In genomic region chr13:65964672-65965071, GRCh38 we compare ENCODE assay signal across 23 cellular contexts.
"Had no signal": no experiment of that assay in that cellular context is flagged by ENCODE, and none has a peak within 500 bp of the region (broad histone marks: within the 10 kb centered on the region; RNA-seq: fewer than 3 reads in every experiment).

No MANE protein-coding gene starts in this region.

- H3K36me3 ChIP-seq: colonic mucosa, gastroesophageal sphincter, heart right ventricle, neural progenitor cell, right atrium auricular region, thyroid gland had no signal

- H3K27ac ChIP-seq: colonic mucosa, gastroesophageal sphincter, heart right ventricle, neural progenitor cell, right atrium auricular region, thyroid gland had no signal

- H3K9ac ChIP-seq: neural progenitor cell had no signal

- H3K4me3 ChIP-seq: colonic mucosa, gastroesophageal sphincter, heart right ventricle, mucosa of descending colon, neural progenitor cell, right atrium auricular region, thyroid gland had no signal

- H3K27me3 ChIP-seq: colonic mucosa, gastroesophageal sphincter, heart right ventricle, neural progenitor cell, right atrium auricular region, thyroid gland had no signal

- ATAC-seq: activated CD8-positive, alpha-beta memory T cell treated with anti-CD3 and anti-CD28 coated beads, Interleukin-2, amount 10 ng/mL, durations not matched to agents 7 days and 5 days; activated T-helper 17 cell treated with anti-CD3 and anti-CD28 coated beads, Interleukin-2, amount 50 U/mL, for 72 hours; gastroesophageal sphincter; heart right ventricle; mucosa of descending colon had no signal

- H3K4me2 ChIP-seq: neural progenitor cell had no signal

- H2AFZ ChIP-seq: neural progenitor cell had no signal

- DNase-seq: activated CD4-positive, alpha-beta memory T cell treated with anti-CD3 and anti-CD28 coated beads, Interleukin-2, amount 10 ng/mL, durations not matched to agents 7 days and 5 days; activated CD4-positive, alpha-beta T cell treated with anti-CD3 and anti-CD28 coated beads for 48 hours; activated CD4-positive, CD25-positive, alpha-beta regulatory T cell; activated CD8-positive, alpha-beta memory T cell treated with anti-CD3 and anti-CD28 coated beads, Interleukin-2, amount 10 ng/mL, durations not matched to agents 7 days and 5 days; activated naive CD4-positive, alpha-beta T cell; activated naive CD8-positive, alpha-beta T cell treated with anti-CD3 and anti-CD28 coated beads, Interleukin-2, amount 10 ng/mL, durations not matched to agents 7 days and 5 days; activated T-cell treated with anti-CD3 and anti-CD28 coated beads, Interleukin-2, amount 50 U/mL, for 1 hour; amygdala; colonic mucosa; endodermal cell; erythroblast; heart right ventricle; immature natural killer cell; mesenchymal stem cell; mucosa of descending colon; naive B cell; stimulated activated CD4-positive, alpha-beta T cell treated with anti-CD3 and anti-CD28 coated beads, Interleukin-2, amount 100 ng/mL, for 24 hours; stimulated activated naive CD4-positive, alpha-beta T cell treated with Interleukin-2 at 50 U/mL for 16 hours; thyroid gland had no signal

- H3K9me3 ChIP-seq: colonic mucosa, gastroesophageal sphincter, mucosa of descending colon, thyroid gland had no signal

- H3K4me1 ChIP-seq: colonic mucosa, gastroesophageal sphincter, heart right ventricle, neural progenitor cell, right atrium auricular region, thyroid gland had no signal
